In genomic region chr14:68008491-68008890, GRCh38 we compare ENCODE assay signal across 26 cellular contexts.
"Had no signal": no experiment of that assay in that cellular context is flagged by ENCODE, and none has a peak within 500 bp of the region (broad histone marks: within the 10 kb centered on the region; RNA-seq: fewer than 3 reads in every experiment).

No MANE protein-coding gene starts in this region.

- H3K9me3 Mint-ChIP-seq: activated naive CD4-positive, alpha-beta T cell treated with anti-CD3 and anti-CD28 coated beads, Interleukin-2, amount 50 U/mL, for 72 hours; activated naive CD8-positive, alpha-beta T cell treated with anti-CD3 and anti-CD28 coated beads, Interleukin-2, amount 50 U/mL, for 24 hours; activated T-cell treated with anti-CD3 and anti-CD28 coated beads, Interleukin-2, amount 50 U/mL, for 24 hours; T-helper 1 cell treated with Interleukin-12 subunit alpha and Interleukin-12 subunit beta and Interleukin-4 antibody, amounts not matched to agents 30 μg/mL and 1 μg/mL, for 36 hours had no signal

- H3K4me1 Mint-ChIP-seq: activated CD8-positive, alpha-beta memory T cell treated with anti-CD3 and anti-CD28 coated beads, Interleukin-2, amount 10 ng/mL, durations not matched to agents 7 days and 5 days; activated naive CD8-positive, alpha-beta T cell treated with anti-CD3 and anti-CD28 coated beads, Interleukin-2, amount 50 U/mL, for 24 hours had no signal

- H3K4me3 Mint-ChIP-seq: activated CD8-positive, alpha-beta memory T cell treated with anti-CD3 and anti-CD28 coated beads, Interleukin-2, amount 10 ng/mL, durations not matched to agents 7 days and 5 days; activated naive CD8-positive, alpha-beta T cell treated with anti-CD3 and anti-CD28 coated beads, Interleukin-2, amount 50 U/mL, for 24 hours; activated T-cell treated with anti-CD3 and anti-CD28 coated beads, Interleukin-2, amount 50 U/mL, for 24 hours; T-helper 1 cell treated with Interleukin-12 subunit alpha and Interleukin-12 subunit beta and Interleukin-4 antibody, amounts not matched to agents 30 μg/mL and 1 μg/mL, for 36 hours had no signal

- H3K36me3 Mint-ChIP-seq: activated CD8-positive, alpha-beta memory T cell treated with anti-CD3 and anti-CD28 coated beads, Interleukin-2, amount 10 ng/mL, durations not matched to agents 7 days and 5 days; activated naive CD4-positive, alpha-beta T cell treated with anti-CD3 and anti-CD28 coated beads, Interleukin-2, amount 50 U/mL, for 72 hours had no signal

- H3K27me3 Mint-ChIP-seq: activated CD8-positive, alpha-beta memory T cell treated with anti-CD3 and anti-CD28 coated beads, Interleukin-2, amount 10 ng/mL, durations not matched to agents 7 days and 5 days; activated naive CD8-positive, alpha-beta T cell treated with anti-CD3 and anti-CD28 coated beads, Interleukin-2, amount 50 U/mL, for 24 hours; activated T-cell treated with anti-CD3 and anti-CD28 coated beads, Interleukin-2, amount 50 U/mL, for 24 hours had no signal

- H3K4me3 ChIP-seq: ascending aorta, body of pancreas, SJSA1 had no signal

- H3K27me3 ChIP-seq: ascending aorta, body of pancreas, SJSA1 had no signal

- H3K36me3 ChIP-seq: ascending aorta, SJSA1 had no signal

- FAIRE-seq: bronchial epithelial cell, RCC 7860 had no signal

- ATAC-seq: activated CD4-positive, CD25-positive, alpha-beta regulatory T cell treated with anti-CD3 and anti-CD28 coated beads, Interleukin-2, amount 50 U/mL, for 24 hours; activated CD8-positive, alpha-beta memory T cell treated with anti-CD3 and anti-CD28 coated beads, Interleukin-2, amount 10 ng/mL, durations not matched to agents 7 days and 5 days; activated naive CD4-positive, alpha-beta T cell treated with anti-CD3 and anti-CD28 coated beads, Interleukin-2, amount 50 U/mL, for 72 hours; activated naive CD8-positive, alpha-beta T cell treated with anti-CD3 and anti-CD28 coated beads, Interleukin-2, amount 50 U/mL, for 24 hours; body of pancreas; PC-3; SK-N-SH treated with all-trans-retinoic acid at 6 μM for 48 hours had no signal

- DNase-seq: activated CD4-positive, alpha-beta T cell treated with anti-CD3 and anti-CD28 coated beads for 48 hours; activated CD4-positive, alpha-beta T cell treated with anti-CD3 and anti-CD28 coated beads, Interleukin-2, amount 50 U/mL, for 48 hours; activated CD8-positive, alpha-beta memory T cell treated with anti-CD3 and anti-CD28 coated beads, Interleukin-2, amount 10 ng/mL, durations not matched to agents 7 days and 5 days; activated effector memory CD4-positive, alpha-beta T cell treated with anti-CD3 and anti-CD28 coated beads, Interleukin-2, amount 50 U/mL, for 16 hours; activated naive CD4-positive, alpha-beta T cell treated with Interleukin-2 at 50 U/mL for 16 hours; activated naive CD8-positive, alpha-beta T cell treated with anti-CD3 and anti-CD28 coated beads, Interleukin-2, amount 50 U/mL, for 24 hours; activated T-cell treated with anti-CD3 and anti-CD28 coated beads, Interleukin-2, amount 50 U/mL, for 24 hours; amniotic stem cell; body of pancreas; central memory CD4-positive, alpha-beta T cell; NCI-H1048; NCI-H146; NCI-H187 treated with DMSO at 0.1 percent for 48 hours; NCI-H2081 treated with DMSO at 0.1 percent for 48 hours; NCI-H446; NCI-H524; PC-3; SHP77 had no signal

- H3K9me3 ChIP-seq: ascending aorta, body of pancreas, SJSA1 had no signal

- H3K27ac Mint-ChIP-seq: activated CD8-positive, alpha-beta memory T cell treated with anti-CD3 and anti-CD28 coated beads, Interleukin-2, amount 10 ng/mL, durations not matched to agents 7 days and 5 days; activated naive CD4-positive, alpha-beta T cell treated with anti-CD3 and anti-CD28 coated beads, Interleukin-2, amount 50 U/mL, for 72 hours; activated naive CD8-positive, alpha-beta T cell treated with anti-CD3 and anti-CD28 coated beads, Interleukin-2, amount 50 U/mL, for 24 hours; activated T-cell treated with anti-CD3 and anti-CD28 coated beads, Interleukin-2, amount 50 U/mL, for 24 hours; T-helper 1 cell treated with Interleukin-12 subunit alpha and Interleukin-12 subunit beta and Interleukin-4 antibody, amounts not matched to agents 30 μg/mL and 1 μg/mL, for 36 hours had no signal

- H3K27ac ChIP-seq: ascending aorta, body of pancreas, SJSA1 had no signal
